ENCODE assay signal across 18 cellular contexts in genomic region chr6:51868591-51869355, GRCh38.
"Had no signal": no experiment of that assay in that cellular context is flagged by ENCODE, and none has a peak within 500 bp of the region (broad histone marks: within the 10 kb centered on the region; RNA-seq: fewer than 3 reads in every experiment).

No MANE protein-coding gene starts in this region.

- H3K9me3 ChIP-seq: esophagus squamous epithelium, tibial nerve had no signal

- H3K27me3 ChIP-seq: brain microvascular endothelial cell, tibial nerve had no signal

- H3K36me3 ChIP-seq: brain microvascular endothelial cell, esophagus squamous epithelium, tibial nerve had no signal

- H3K4me1 ChIP-seq: tibial nerve had no signal

- H3K4me3 ChIP-seq: esophagus squamous epithelium, smooth muscle cell, tibial nerve had no signal

- H3K4me2 ChIP-seq: smooth muscle cell had no signal

- H3K27ac ChIP-seq: brain microvascular endothelial cell, esophagus squamous epithelium, tibial nerve had no signal

- ATAC-seq: left cardiac atrium; natural killer cell treated with Interleukin-12 subunit alpha and Interleukin-12 subunit beta and Interleukin-15 and Interleukin-18, amount 100 ng/mL, for 72 hours; right cardiac atrium; stimulated activated effector memory CD8-positive, alpha-beta T cell treated with anti-CD3 and anti-CD28 coated beads, Interleukin-12 subunit alpha, Interleukin-12 subunit beta, amount 100 ng/mL, for 72 hours had no signal

- DNase-seq: activated CD4-positive, alpha-beta memory T cell treated with anti-CD3 and anti-CD28 coated beads, Interleukin-2, amount 10 ng/mL, durations not matched to agents 7 days and 5 days; activated CD4-positive, alpha-beta T cell treated with anti-CD3 and anti-CD28 coated beads for 1 hour; activated gamma-delta T cell; activated T-cell treated with anti-CD3 and anti-CD28 coated beads, Interleukin-2, amount 50 U/mL, for 48 hours; amygdala; brain microvascular endothelial cell; cerebellar nuclear complex; esophagus squamous epithelium; foreskin fibroblast; immature natural killer cell; left cardiac atrium; nucleus accumbens; right cardiac atrium; T-helper 9 cell had no signal
